In genomic region chr5:56060276-56061110, GRCh38 we compare ENCODE assay signal across 14 cellular contexts.
DNase-seq lines count a peak whose midpoint lies in the region; ATAC-seq and TF ChIP-seq lines count a peak whose summit lies in the region.
"Had no signal": no experiment of that assay in that cellular context is flagged by ENCODE, and none has a peak within 500 bp of the region (broad histone marks: within the 10 kb centered on the region; RNA-seq: fewer than 3 reads in every experiment).

No MANE protein-coding gene starts in this region.

- POLR2A ChIA-PET in activated CD8-positive, alpha-beta T cell treated with anti-CD3 and anti-CD28 coated beads for 36 hours (lab: Charles Lee), result interaction anchor here (0.6 to 3.0 kb wide), 3 partner anchors 9 to 66 kb away, joined by 3 to 11 read pairs (median 3); partner anchors contain the start of gene IL6ST

- H3K4me1 Mint-ChIP-seq in activated CD8-positive, alpha-beta T cell treated with anti-CD3 and anti-CD28 coated beads for 36 hours (ENCODE audit: low read depth), result peaks cover 62% of the 10 kb centered on the region

- H3K27ac ChIP-seq in foreskin keratinocyte, result no peak overlapping the region
- H3K27ac ChIP-seq: colonic mucosa, psoas muscle, tibial artery had no signal

- no peaks in the 10 kb centered on the region for H3K9me3 Mint-ChIP-seq in activated CD8-positive, alpha-beta T cell treated with anti-CD3 and anti-CD28 coated beads for 36 hours

- H3K27ac Mint-ChIP-seq in activated CD8-positive, alpha-beta T cell treated with anti-CD3 and anti-CD28 coated beads for 36 hours, result no peak overlapping the region

- intact Hi-C loops in activated CD8-positive, alpha-beta T cell treated with anti-CD3 and anti-CD28 coated beads for 36 hours (cut with micrococcal nuclease), result no loop called here

- CTCF ChIA-PET in activated CD8-positive, alpha-beta T cell treated with anti-CD3 and anti-CD28 coated beads for 36 hours (lab: Charles Lee), result interaction anchor here (2.2 kb wide), 1 partner anchor 140 kb away, joined by 9 read pairs; no protein-coding TSS in a partner anchor

- H3K27me3 ChIP-seq in foreskin keratinocyte, result peaks cover 36% of the 10 kb centered on the region
- H3K27me3 ChIP-seq: colonic mucosa, Peyer's patch, tibial artery had no signal

- no peak for TF ChIP-seq CTCF in activated CD8-positive, alpha-beta T cell treated with anti-CD3 and anti-CD28 coated beads for 36 hours (IDR thresholded peaks at IDR 0.05)
- no peak for TF ChIP-seq CTCF in foreskin keratinocyte (conservative IDR thresholded peaks at IDR 0.05)

- no peak overlapping the region for H3K4me3 Mint-ChIP-seq in activated CD8-positive, alpha-beta T cell treated with anti-CD3 and anti-CD28 coated beads for 36 hours

- peaks cover 3% of the 10 kb centered on the region for H3K4me1 ChIP-seq in foreskin keratinocyte
- H3K4me1 ChIP-seq: colonic mucosa had no signal

- no peaks in the 10 kb centered on the region for H3K27me3 Mint-ChIP-seq in activated CD8-positive, alpha-beta T cell treated with anti-CD3 and anti-CD28 coated beads for 36 hours

- peak; percentile 34 for ATAC-seq in activated CD8-positive, alpha-beta T cell treated with anti-CD3 and anti-CD28 coated beads for 36 hours
- peak; percentile 38 for ATAC-seq in stimulated activated naive CD8-positive, alpha-beta T cell treated with anti-CD3 and anti-CD28 coated beads, Interleukin-15, Interleukin-2, amounts not matched to agents 100 U/mL and 50 U/mL, for 24 hours
- no peak for ATAC-seq in foreskin keratinocyte
- ATAC-seq: psoas muscle had no signal

- H3K36me3 Mint-ChIP-seq in activated CD8-positive, alpha-beta T cell treated with anti-CD3 and anti-CD28 coated beads for 36 hours (ENCODE audit: low read depth), result peaks cover 5% of the 10 kb centered on the region

- DNase-seq in activated CD4-positive, alpha-beta T cell treated with anti-CD3 and anti-CD28 coated beads for 48 hours, result peak; percentile 65
- no peak for DNase-seq in activated CD4-positive, alpha-beta T cell treated with anti-CD3 and anti-CD28 coated beads for 4 hours
- DNase-seq in activated CD8-positive, alpha-beta T cell treated with anti-CD3 and anti-CD28 coated beads for 36 hours, result peak; percentile 80
- DNase-seq in kidney glomerular epithelial cell (lab: John Stamatoyannopoulos, UW) (peak; percentile 65), ecto neural progenitor cell (ENCODE audit: low spot score) (no peak), NCI-H446 (lab: John Stamatoyannopoulos, UW) (no peak), foreskin keratinocyte (no peak)
- DNase-seq in stimulated activated naive CD8-positive, alpha-beta T cell treated with anti-CD3 and anti-CD28 coated beads, Interleukin-15, Interleukin-2, amounts not matched to agents 100 U/mL and 50 U/mL, for 24 hours, result peak; percentile 49
- DNase-seq: colonic mucosa, NCI-H1048, NCI-H345, Peyer's patch, psoas muscle, tibial artery had no signal

Comparison
In these comparisons a context has a peak if more than half of its experiments do, and no peak if none do; other contexts are left out.
1. DNase-seq: peak in activated CD4-positive, alpha-beta T cell treated with anti-CD3 and anti-CD28 coated beads for 48 hours (single experiment), activated CD8-positive, alpha-beta T cell treated with anti-CD3 and anti-CD28 coated beads for 36 hours (single experiment), kidney glomerular epithelial cell (single experiment) and stimulated activated naive CD8-positive, alpha-beta T cell treated with anti-CD3 and anti-CD28 coated beads, Interleukin-15, Interleukin-2, amounts not matched to agents 100 U/mL and 50 U/mL, for 24 hours (single experiment); none in activated CD4-positive, alpha-beta T cell treated with anti-CD3 and anti-CD28 coated beads for 4 hours (0 of 2), ecto neural progenitor cell (single experiment), NCI-H446 (0 of 2) and foreskin keratinocyte (0 of 2).